Comparison of ENCODE assay signal across 9 cellular contexts in genomic region chr9:19551124-19551929, GRCh38.
DNase-seq lines count a peak whose midpoint lies in the region; ATAC-seq and TF ChIP-seq lines count a peak whose summit lies in the region.
"Had no signal": no experiment of that assay in that cellular context is flagged by ENCODE, and none has a peak within 500 bp of the region (broad histone marks: within the 10 kb centered on the region; RNA-seq: fewer than 3 reads in every experiment).

No MANE protein-coding gene starts in this region.

- H3K79me2 ChIP-seq in H9 (ENCODE audit: insufficient read depth, low read length) = no peaks in the 10 kb centered on the region

- no peaks in the 10 kb centered on the region for H3K79me1 ChIP-seq in H9 (ENCODE audit: insufficient read depth, low read depth, low read length, poor library complexity, severe bottlenecking)

- H2BK12ac ChIP-seq in H9 (ENCODE audit: insufficient read length, low read depth, low read length) = no peak overlapping the region

- POLR2A ChIA-PET in naive thymus-derived CD8-positive, alpha-beta T cell (lab: Charles Lee) = no interaction called here

- no peak overlapping the region for H2BK20ac ChIP-seq in H9 (ENCODE audit: low read depth, low read length, poor library complexity, severe bottlenecking)

- H2AK5ac ChIP-seq in H9 (ENCODE audit: insufficient read length, low read length) = no peak overlapping the region

- H3K27me3 ChIP-seq in H9 (ENCODE audit: insufficient read depth, low read length) = no peaks in the 10 kb centered on the region

- no peak overlapping the region for H3K18ac ChIP-seq in H9 (ENCODE audit: insufficient read length, low read depth, low read length)

- H3K4ac ChIP-seq in H9 (ENCODE audit: low read depth, low read length) = no peak overlapping the region

- no peak overlapping the region for H3K23ac ChIP-seq in H9 (ENCODE audit: insufficient read length, low read depth, low read length)

- H2AFZ ChIP-seq in H9 (ENCODE audit: low read length) = no peak overlapping the region

- H3K9ac ChIP-seq in H9 (ENCODE audit: extremely low read depth, insufficient read length, low read length) = no peak overlapping the region

- DNase-seq in H9 = peak; percentile 64
- peak; percentile 65 for DNase-seq in NCI-H748 (lab: John Stamatoyannopoulos, UW; ENCODE audit: unreplicated experiment)
- DNase-seq in naive B cell = no peak
- no peak for DNase-seq in T-helper 9 cell
- no peak for DNase-seq in naive thymus-derived CD8-positive, alpha-beta T cell
- no peak for DNase-seq in hippocampal formation (lab: John Stamatoyannopoulos, UW)
- no peak for DNase-seq in mesenteric fat pad (ENCODE audit: low spot score)

- peak; percentile 65 for ATAC-seq in GM18505 (IDR thresholded peaks at IDR 0.05; ENCODE audit: unreplicated experiment)
- no peak for ATAC-seq in naive B cell (ENCODE audit: low read depth in 2 of 2)
- ATAC-seq in naive thymus-derived CD8-positive, alpha-beta T cell = no peak
- ATAC-seq: Panc1 had no signal

- H3K4me2 ChIP-seq in H9 (ENCODE audit: insufficient read depth, insufficient read length, low read length) = no peak overlapping the region

- no CpG with 5 or more reads among the region's 8 CpGs for WGBS in H9 (ENCODE audit: extremely low coverage, insufficient read length, low lambda C conversion rate)

- no peak overlapping the region for H2BK5ac ChIP-seq in H9 (ENCODE audit: insufficient read length, low read length)

- H3K27me3 Mint-ChIP-seq in H9 (ENCODE audit: low read depth) (no peaks in the 10 kb centered on the region), naive B cell (no peaks in the 10 kb centered on the region)
- H3K27me3 Mint-ChIP-seq in naive thymus-derived CD8-positive, alpha-beta T cell = peaks cover 2 to 25% (median 7%) of the 10 kb centered on the region in 5 donors

- H3K9me3 Mint-ChIP-seq in H9 (no peaks in the 10 kb centered on the region; a peak in 1 of 5 replicates), naive B cell (peaks cover 0 to under 1% (median 0%) of the 10 kb centered on the region in 7 donors)
- peaks cover 0 to 9% (median 0%) of the 10 kb centered on the region in 9 donors for H3K9me3 Mint-ChIP-seq in naive thymus-derived CD8-positive, alpha-beta T cell

- H3T11ph ChIP-seq in H9 (ENCODE audit: low read length) = no peak overlapping the region

- TF ChIP-seq CTCF in H9 (conservative IDR thresholded peaks at IDR 0.05) = peak; percentile 51

- no peaks in the 10 kb centered on the region for H3K23me2 ChIP-seq in H9 (ENCODE audit: insufficient read length, low read depth, low read length, poor library complexity, severe bottlenecking)

- peaks cover 0 to 13% (median 10%) of the 10 kb centered on the region in 3 experiments; a peak in 4 of 7 replicates for H3K36me3 Mint-ChIP-seq in H9 (ENCODE audit: insufficient read depth in 1 of 3, low read depth in 3 of 3)
- H3K36me3 Mint-ChIP-seq in naive B cell = no peaks in the 10 kb centered on the region
- no peaks in the 10 kb centered on the region for H3K36me3 Mint-ChIP-seq in naive thymus-derived CD8-positive, alpha-beta T cell

- no peak overlapping the region for H2BK15ac ChIP-seq in H9 (ENCODE audit: low read depth, low read length)

- peaks cover 4% of the 10 kb centered on the region; the same call in 1 of the 2 replicates for H3K4me1 ChIP-seq in H9 (ENCODE audit: insufficient read depth, low read length)

- H3K27ac ChIP-seq in H9 (ENCODE audit: insufficient read length, low read depth, low read length) = no peak overlapping the region

- TF ChIP-seq POLR2A in GM18505 (IDR thresholded peaks at IDR 0.05; ENCODE audit: borderline replicate concordance, extremely low read depth, insufficient read depth, insufficient read length) = no peak

- no peak overlapping the region for H4K8ac ChIP-seq in H9 (replicated peaks; ENCODE audit: insufficient read length, low read depth, low read length)

- H3K4me1 Mint-ChIP-seq in H9 = peaks cover 11 to 12% of the 10 kb centered on the region in 2 experiments
- H3K4me1 Mint-ChIP-seq in naive B cell = peaks cover 7 to 15% (median 15%) of the 10 kb centered on the region in 3 donors
- peaks cover 0 to 9% (median 5%) of the 10 kb centered on the region in 4 donors for H3K4me1 Mint-ChIP-seq in naive thymus-derived CD8-positive, alpha-beta T cell

- no peak overlapping the region for H3K14ac ChIP-seq in H9 (ENCODE audit: insufficient read depth, low read length)

- H3K4me3 Mint-ChIP-seq in H9 (no peak overlapping the region), naive B cell (peak overlapping the region in 5 of 8 donors; percentile 27 to 67 (median 37))
- H3K4me3 Mint-ChIP-seq in naive thymus-derived CD8-positive, alpha-beta T cell = peak overlapping the region in 1 of 10 donors; percentile 16

- no peak overlapping the region for H3K56ac ChIP-seq in H9 (ENCODE audit: insufficient read length, low read depth, low read length)

- H4K20me1 ChIP-seq in H9 (ENCODE audit: control insufficient read depth, insufficient read depth, insufficient read length) = no peaks in the 10 kb centered on the region

- H3K9me3 ChIP-seq in H9 (ENCODE audit: control insufficient read depth, low read depth, low read length) = no peaks in the 10 kb centered on the region

- no peak overlapping the region for H4K5ac ChIP-seq in H9 (ENCODE audit: insufficient read length, low read depth, low read length)

- H2BK120ac ChIP-seq in H9 (ENCODE audit: low read depth, low read length, poor library complexity, severe bottlenecking) = no peak overlapping the region

- H4K91ac ChIP-seq in H9 (ENCODE audit: insufficient read length, low read depth, low read length) = no peak overlapping the region

- H3K27ac Mint-ChIP-seq in H9 (peak overlapping the region in 1 of 3 experiments; percentile 12; a peak in 1 of 7 replicates), naive B cell (peak overlapping the region in 1 of 6 donors; percentile 14)
- H3K27ac Mint-ChIP-seq in naive thymus-derived CD8-positive, alpha-beta T cell = no peak overlapping the region

Comparison
In these comparisons a context has a peak if more than half of its experiments do, and no peak if none do; other contexts are left out.
1. DNase-seq: peak in H9 (single experiment) and NCI-H748 (single experiment); none in naive B cell (single experiment), T-helper 9 cell (single experiment), naive thymus-derived CD8-positive, alpha-beta T cell (0 of 10), hippocampal formation (0 of 2) and mesenteric fat pad (single experiment).
2. H3K4me3 Mint-ChIP-seq: peak in naive B cell (5 of 8); none in H9 (0 of 2).